1 cellular context compared by ENCODE assay signal in genomic region chr6:104952911-104953409, GRCh38.
TF ChIP-seq lines count a peak whose summit lies in the region.

No MANE protein-coding gene starts in this region.

TF ChIP-seq in WTC11, 78 proteins besides CTCF, POLR2A, EP300 and RAD21 (continued from another document):
- 0 out of 2 replicates have a peak, but pooled peaks have one; percentile 13 for TF ChIP-seq ZNF232 (CRISPR knock-in tag; IDR thresholded peaks at IDR 0.05)
- TF ChIP-seq, protein P1, sequence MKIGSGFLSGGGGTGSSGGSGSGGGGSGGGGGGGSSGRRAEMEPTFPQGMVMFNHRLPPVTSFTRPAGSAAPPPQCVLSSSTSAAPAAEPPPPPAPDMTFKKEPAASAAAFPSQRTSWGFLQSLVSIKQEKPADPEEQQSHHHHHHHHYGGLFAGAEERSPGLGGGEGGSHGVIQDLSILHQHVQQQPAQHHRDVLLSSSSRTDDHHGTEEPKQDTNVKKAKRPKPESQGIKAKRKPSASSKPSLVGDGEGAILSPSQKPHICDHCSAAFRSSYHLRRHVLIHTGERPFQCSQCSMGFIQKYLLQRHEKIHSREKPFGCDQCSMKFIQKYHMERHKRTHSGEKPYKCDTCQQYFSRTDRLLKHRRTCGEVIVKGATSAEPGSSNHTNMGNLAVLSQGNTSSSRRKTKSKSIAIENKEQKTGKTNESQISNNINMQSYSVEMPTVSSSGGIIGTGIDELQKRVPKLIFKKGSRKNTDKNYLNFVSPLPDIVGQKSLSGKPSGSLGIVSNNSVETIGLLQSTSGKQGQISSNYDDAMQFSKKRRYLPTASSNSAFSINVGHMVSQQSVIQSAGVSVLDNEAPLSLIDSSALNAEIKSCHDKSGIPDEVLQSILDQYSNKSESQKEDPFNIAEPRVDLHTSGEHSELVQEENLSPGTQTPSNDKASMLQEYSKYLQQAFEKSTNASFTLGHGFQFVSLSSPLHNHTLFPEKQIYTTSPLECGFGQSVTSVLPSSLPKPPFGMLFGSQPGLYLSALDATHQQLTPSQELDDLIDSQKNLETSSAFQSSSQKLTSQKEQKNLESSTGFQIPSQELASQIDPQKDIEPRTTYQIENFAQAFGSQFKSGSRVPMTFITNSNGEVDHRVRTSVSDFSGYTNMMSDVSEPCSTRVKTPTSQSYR (CRISPR knock-in tag; IDR thresholded peaks at IDR 0.05): peak; percentile 28; the same call in 1 of the 2 replicates
- TF ChIP-seq ZNF671 (CRISPR knock-in tag; IDR thresholded peaks at IDR 0.05): no peak
- peak; percentile 34; the same call in 1 of the 2 replicates for TF ChIP-seq SP1 (CRISPR knock-in tag; conservative IDR thresholded peaks at IDR 0.05)
